In genomic region chr17:29079433-29079832, GRCh38 we compare ENCODE assay signal across 1 cellular context.
TF ChIP-seq lines count a peak whose summit lies in the region.

No MANE protein-coding gene starts in this region.

TF ChIP-seq in GM12878, 131 proteins besides CTCF, POLR2A, EP300 and RAD21 (continued from another document):
- TF ChIP-seq ZBTB40 (IDR thresholded peaks at IDR 0.05; ENCODE audit: borderline replicate concordance), result no peak
- TF ChIP-seq REST (IDR thresholded peaks at IDR 0.05; ENCODE audit: low read depth, low read length), result no peak
- no peak for TF ChIP-seq EGR1 (IDR thresholded peaks at IDR 0.05; ENCODE audit: borderline replicate concordance in 1 of 2, low read depth in 2 of 2, low read length in 2 of 2)
- TF ChIP-seq HDAC2 (IDR thresholded peaks at IDR 0.05), result no peak
- TF ChIP-seq MEF2B (IDR thresholded peaks at IDR 0.05; ENCODE audit: partially characterized antibody, poor library complexity, severe bottlenecking), result no peak
- TF ChIP-seq IKZF2 (IDR thresholded peaks at IDR 0.05), result no peak
- no peak for TF ChIP-seq TCF12 (IDR thresholded peaks at IDR 0.05; ENCODE audit: low read depth, low read length)
- TF ChIP-seq ASH2L (IDR thresholded peaks at IDR 0.05; ENCODE audit: borderline replicate concordance, low read depth), result no peak
- no peak for TF ChIP-seq KDM1A (IDR thresholded peaks at IDR 0.05; ENCODE audit: borderline replicate concordance)
- TF ChIP-seq PRDM15 (CRISPR knock-in tag; IDR thresholded peaks at IDR 0.05), result no peak
TF ChIP-seq in GM12878: peak in this region for 0.
